ENCODE assay signal across 1 cellular context in the genomic region with DNA sequence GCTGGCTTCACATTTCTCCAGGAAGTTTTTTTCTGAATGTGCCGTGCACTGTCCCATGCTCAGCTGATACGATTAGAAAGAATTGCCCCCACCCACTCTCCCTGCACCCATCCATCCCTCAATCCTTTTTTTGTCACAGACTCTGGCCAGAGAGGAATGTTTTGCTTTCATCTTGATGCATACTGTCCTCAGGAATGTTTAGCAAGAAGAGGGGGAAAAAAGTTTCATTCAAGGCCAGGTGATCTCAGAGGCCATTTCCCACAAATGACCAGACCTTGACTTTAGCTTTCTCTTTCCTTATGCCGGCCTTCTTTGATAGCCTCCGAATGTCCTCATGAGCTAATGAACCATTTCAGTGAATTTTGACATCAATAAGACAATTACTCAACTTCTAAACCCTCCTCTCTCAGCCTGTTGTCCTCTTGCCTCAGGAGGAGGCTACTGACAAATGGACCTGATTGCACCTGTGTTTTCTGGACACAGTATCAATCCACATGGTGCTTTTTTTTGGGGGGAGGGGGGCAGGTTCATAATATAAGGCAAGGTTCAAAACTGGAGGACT.
TF ChIP-seq lines count a peak whose summit lies in the region.

No MANE protein-coding gene starts in this region.

TF ChIP-seq in HepG2, 621 proteins besides CTCF, POLR2A, EP300 and RAD21 (continued from another document and continues in another):
- TF ChIP-seq ZNF34 (CRISPR knock-in tag; IDR thresholded peaks at IDR 0.05; ENCODE audit: borderline replicate concordance) (no peak), MYNN (CRISPR knock-in tag; IDR thresholded peaks at IDR 0.05; ENCODE audit: low read depth) (no peak), EHMT2 (IDR thresholded peaks at IDR 0.05; ENCODE audit: borderline replicate concordance, low read depth, low read length) (peak; percentile 60; the same call in 1 of the 2 replicates), ZNF713 (CRISPR knock-in tag; IDR thresholded peaks at IDR 0.05) (no peak), HNF4A (CRISPR knock-in tag; IDR thresholded peaks at IDR 0.05) (peak; percentile 77), SRF (IDR thresholded peaks at IDR 0.05; ENCODE audit: low read depth, low read length) (0 out of 2 replicates have a peak, but pooled peaks have one; percentile 4), ZNF788 (CRISPR knock-in tag; IDR thresholded peaks at IDR 0.05; ENCODE audit: borderline replicate concordance) (no peak), MEIS1 (CRISPR knock-in tag; IDR thresholded peaks at IDR 0.05; ENCODE audit: borderline replicate concordance) (no peak), ARID2 (CRISPR knock-in tag; IDR thresholded peaks at IDR 0.05; ENCODE audit: borderline replicate concordance) (no peak), ZNF253 (CRISPR knock-in tag; IDR thresholded peaks at IDR 0.05; ENCODE audit: borderline replicate concordance) (no peak), ZNF7 (CRISPR knock-in tag; IDR thresholded peaks at IDR 0.05) (no peak), ZNF747 (CRISPR knock-in tag; IDR thresholded peaks at IDR 0.05; ENCODE audit: borderline replicate concordance) (no peak), ZNF546 (CRISPR knock-in tag; conservative IDR thresholded peaks at IDR 0.05) (no peak), ZNF577 (CRISPR knock-in tag; IDR thresholded peaks at IDR 0.05; ENCODE audit: borderline replicate concordance, low read depth) (no peak), HOXA5 (CRISPR knock-in tag; IDR thresholded peaks at IDR 0.05) (0 out of 2 replicates have a peak, but pooled peaks have one; percentile 45), KLF13 (CRISPR knock-in tag; IDR thresholded peaks at IDR 0.05) (no peak), NCOA2 (CRISPR knock-in tag; IDR thresholded peaks at IDR 0.05) (peak; percentile 99), CAMTA2 (CRISPR knock-in tag; IDR thresholded peaks at IDR 0.05; ENCODE audit: borderline replicate concordance) (no peak), ZNF598 (CRISPR knock-in tag; IDR thresholded peaks at IDR 0.05; ENCODE audit: borderline replicate concordance) (no peak), ZFP36L2 (CRISPR knock-in tag; IDR thresholded peaks at IDR 0.05) (no peak), ZNF138 (CRISPR knock-in tag; IDR thresholded peaks at IDR 0.05; ENCODE audit: low read depth) (no peak), ZNF775 (CRISPR knock-in tag; IDR thresholded peaks at IDR 0.05; ENCODE audit: borderline replicate concordance) (no peak), MTF2 (CRISPR knock-in tag; IDR thresholded peaks at IDR 0.05; ENCODE audit: borderline replicate concordance) (no peak), SRSF1 (optimal IDR thresholded peaks at IDR 0.05; ENCODE audit: low read depth, low read length) (no peak), HDAC2 (CRISPR knock-in tag; IDR thresholded peaks at IDR 0.05) (peak; percentile 94), RBFOX2 (IDR thresholded peaks at IDR 0.05; ENCODE audit: low read depth, low read length) (no peak), SOX5 (CRISPR knock-in tag; IDR thresholded peaks at IDR 0.05; ENCODE audit: borderline replicate concordance) (peak; percentile 85), ZNF883 (CRISPR knock-in tag; IDR thresholded peaks at IDR 0.05; ENCODE audit: not compliant biosample characterization) (no peak), ZNF557 (CRISPR knock-in tag; IDR thresholded peaks at IDR 0.05) (0 out of 2 replicates have a peak, but pooled peaks have one; percentile 53), ISX (CRISPR knock-in tag; conservative IDR thresholded peaks at IDR 0.05) (no peak), ZFP90 (CRISPR knock-in tag; IDR thresholded peaks at IDR 0.05; ENCODE audit: borderline replicate concordance) (no peak), ATF7 (IDR thresholded peaks at IDR 0.05) (peak; percentile 64), ATF7 (CRISPR knock-in tag; IDR thresholded peaks at IDR 0.05) (peak; percentile 48; the same call in 1 of the 2 replicates), ZNF615 (CRISPR knock-in tag; IDR thresholded peaks at IDR 0.05; ENCODE audit: borderline replicate concordance) (no peak), ZNF44 (CRISPR knock-in tag; IDR thresholded peaks at IDR 0.05) (no peak), POLR2G (IDR thresholded peaks at IDR 0.05; ENCODE audit: low read depth, low read length) (no peak), STAT5B (CRISPR knock-in tag; IDR thresholded peaks at IDR 0.05) (no peak), ADNP (CRISPR knock-in tag; IDR thresholded peaks at IDR 0.05) (no peak), ZNF569 (CRISPR knock-in tag; IDR thresholded peaks at IDR 0.05; ENCODE audit: borderline replicate concordance) (no peak), YEATS4 (CRISPR knock-in tag; IDR thresholded peaks at IDR 0.05; ENCODE audit: borderline replicate concordance) (no peak), ZNF674 (CRISPR knock-in tag; IDR thresholded peaks at IDR 0.05; ENCODE audit: low read depth) (no peak), GZF1 (CRISPR knock-in tag; IDR thresholded peaks at IDR 0.05) (no peak), TCF7 (IDR thresholded peaks at IDR 0.05; ENCODE audit: low read depth) (peak; percentile 96), ATF7-NPFF (CRISPR knock-in tag; IDR thresholded peaks at IDR 0.05; ENCODE audit: low read depth) (no peak), ZNF567 (CRISPR knock-in tag; IDR thresholded peaks at IDR 0.05; ENCODE audit: borderline replicate concordance) (no peak; the same call in 1 of the 2 replicates), ZNF124 (CRISPR knock-in tag; IDR thresholded peaks at IDR 0.05) (no peak), ZNF790 (CRISPR knock-in tag; IDR thresholded peaks at IDR 0.05; ENCODE audit: borderline replicate concordance) (no peak), ZNF816 (CRISPR knock-in tag; IDR thresholded peaks at IDR 0.05; ENCODE audit: borderline replicate concordance) (no peak), THYN1 (CRISPR knock-in tag; IDR thresholded peaks at IDR 0.05; ENCODE audit: borderline replicate concordance, low read depth) (no peak)
- TF ChIP-seq, protein P1, sequence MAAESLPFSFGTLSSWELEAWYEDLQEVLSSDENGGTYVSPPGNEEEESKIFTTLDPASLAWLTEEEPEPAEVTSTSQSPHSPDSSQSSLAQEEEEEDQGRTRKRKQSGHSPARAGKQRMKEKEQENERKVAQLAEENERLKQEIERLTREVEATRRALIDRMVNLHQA (CRISPR knock-in tag; IDR thresholded peaks at IDR 0.05), result no peak
- TF ChIP-seq, protein P2, sequence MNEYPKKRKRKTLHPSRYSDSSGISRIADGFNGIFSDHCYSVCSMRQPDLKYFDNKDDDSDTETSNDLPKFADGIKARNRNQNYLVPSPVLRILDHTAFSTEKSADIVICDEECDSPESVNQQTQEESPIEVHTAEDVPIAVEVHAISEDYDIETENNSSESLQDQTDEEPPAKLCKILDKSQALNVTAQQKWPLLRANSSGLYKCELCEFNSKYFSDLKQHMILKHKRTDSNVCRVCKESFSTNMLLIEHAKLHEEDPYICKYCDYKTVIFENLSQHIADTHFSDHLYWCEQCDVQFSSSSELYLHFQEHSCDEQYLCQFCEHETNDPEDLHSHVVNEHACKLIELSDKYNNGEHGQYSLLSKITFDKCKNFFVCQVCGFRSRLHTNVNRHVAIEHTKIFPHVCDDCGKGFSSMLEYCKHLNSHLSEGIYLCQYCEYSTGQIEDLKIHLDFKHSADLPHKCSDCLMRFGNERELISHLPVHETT (CRISPR knock-in tag; conservative IDR thresholded peaks at IDR 0.05), result no peak; the same call in 1 of the 2 replicates
- TF ChIP-seq, protein P3, sequence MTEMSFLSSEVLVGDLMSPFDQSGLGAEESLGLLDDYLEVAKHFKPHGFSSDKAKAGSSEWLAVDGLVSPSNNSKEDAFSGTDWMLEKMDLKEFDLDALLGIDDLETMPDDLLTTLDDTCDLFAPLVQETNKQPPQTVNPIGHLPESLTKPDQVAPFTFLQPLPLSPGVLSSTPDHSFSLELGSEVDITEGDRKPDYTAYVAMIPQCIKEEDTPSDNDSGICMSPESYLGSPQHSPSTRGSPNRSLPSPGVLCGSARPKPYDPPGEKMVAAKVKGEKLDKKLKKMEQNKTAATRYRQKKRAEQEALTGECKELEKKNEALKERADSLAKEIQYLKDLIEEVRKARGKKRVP (CRISPR knock-in tag; IDR thresholded peaks at IDR 0.05), result peak in 1 of 2 experiments; percentile 82; a peak in 2 of 4 replicates
- TF ChIP-seq, protein P4, sequence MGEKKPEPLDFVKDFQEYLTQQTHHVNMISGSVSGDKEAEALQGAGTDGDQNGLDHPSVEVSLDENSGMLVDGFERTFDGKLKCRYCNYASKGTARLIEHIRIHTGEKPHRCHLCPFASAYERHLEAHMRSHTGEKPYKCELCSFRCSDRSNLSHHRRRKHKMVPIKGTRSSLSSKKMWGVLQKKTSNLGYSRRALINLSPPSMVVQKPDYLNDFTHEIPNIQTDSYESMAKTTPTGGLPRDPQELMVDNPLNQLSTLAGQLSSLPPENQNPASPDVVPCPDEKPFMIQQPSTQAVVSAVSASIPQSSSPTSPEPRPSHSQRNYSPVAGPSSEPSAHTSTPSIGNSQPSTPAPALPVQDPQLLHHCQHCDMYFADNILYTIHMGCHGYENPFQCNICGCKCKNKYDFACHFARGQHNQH (CRISPR knock-in tag; IDR thresholded peaks at IDR 0.05), result peak; percentile 91
- TF ChIP-seq, protein P5, sequence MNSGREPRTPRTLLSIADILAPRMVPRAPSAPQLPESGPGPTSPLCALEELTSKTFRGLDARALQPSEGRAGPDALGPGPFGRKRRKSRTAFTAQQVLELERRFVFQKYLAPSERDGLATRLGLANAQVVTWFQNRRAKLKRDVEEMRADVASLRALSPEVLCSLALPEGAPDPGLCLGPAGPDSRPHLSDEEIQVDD (CRISPR knock-in tag; IDR thresholded peaks at IDR 0.05; ENCODE audit: borderline replicate concordance), result no peak
- TF ChIP-seq, protein P6, sequence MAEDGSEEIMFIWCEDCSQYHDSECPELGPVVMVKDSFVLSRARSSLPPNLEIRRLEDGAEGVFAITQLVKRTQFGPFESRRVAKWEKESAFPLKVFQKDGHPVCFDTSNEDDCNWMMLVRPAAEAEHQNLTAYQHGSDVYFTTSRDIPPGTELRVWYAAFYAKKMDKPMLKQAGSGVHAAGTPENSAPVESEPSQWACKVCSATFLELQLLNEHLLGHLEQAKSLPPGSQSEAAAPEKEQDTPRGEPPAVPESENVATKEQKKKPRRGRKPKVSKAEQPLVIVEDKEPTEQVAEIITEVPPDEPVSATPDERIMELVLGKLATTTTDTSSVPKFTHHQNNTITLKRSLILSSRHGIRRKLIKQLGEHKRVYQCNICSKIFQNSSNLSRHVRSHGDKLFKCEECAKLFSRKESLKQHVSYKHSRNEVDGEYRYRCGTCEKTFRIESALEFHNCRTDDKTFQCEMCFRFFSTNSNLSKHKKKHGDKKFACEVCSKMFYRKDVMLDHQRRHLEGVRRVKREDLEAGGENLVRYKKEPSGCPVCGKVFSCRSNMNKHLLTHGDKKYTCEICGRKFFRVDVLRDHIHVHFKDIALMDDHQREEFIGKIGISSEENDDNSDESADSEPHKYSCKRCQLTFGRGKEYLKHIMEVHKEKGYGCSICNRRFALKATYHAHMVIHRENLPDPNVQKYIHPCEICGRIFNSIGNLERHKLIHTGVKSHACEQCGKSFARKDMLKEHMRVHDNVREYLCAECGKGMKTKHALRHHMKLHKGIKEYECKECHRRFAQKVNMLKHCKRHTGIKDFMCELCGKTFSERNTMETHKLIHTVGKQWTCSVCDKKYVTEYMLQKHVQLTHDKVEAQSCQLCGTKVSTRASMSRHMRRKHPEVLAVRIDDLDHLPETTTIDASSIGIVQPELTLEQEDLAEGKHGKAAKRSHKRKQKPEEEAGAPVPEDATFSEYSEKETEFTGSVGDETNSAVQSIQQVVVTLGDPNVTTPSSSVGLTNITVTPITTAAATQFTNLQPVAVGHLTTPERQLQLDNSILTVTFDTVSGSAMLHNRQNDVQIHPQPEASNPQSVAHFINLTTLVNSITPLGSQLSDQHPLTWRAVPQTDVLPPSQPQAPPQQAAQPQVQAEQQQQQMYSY (CRISPR knock-in tag; IDR thresholded peaks at IDR 0.05), result peak; percentile 70
- TF ChIP-seq, protein P7, sequence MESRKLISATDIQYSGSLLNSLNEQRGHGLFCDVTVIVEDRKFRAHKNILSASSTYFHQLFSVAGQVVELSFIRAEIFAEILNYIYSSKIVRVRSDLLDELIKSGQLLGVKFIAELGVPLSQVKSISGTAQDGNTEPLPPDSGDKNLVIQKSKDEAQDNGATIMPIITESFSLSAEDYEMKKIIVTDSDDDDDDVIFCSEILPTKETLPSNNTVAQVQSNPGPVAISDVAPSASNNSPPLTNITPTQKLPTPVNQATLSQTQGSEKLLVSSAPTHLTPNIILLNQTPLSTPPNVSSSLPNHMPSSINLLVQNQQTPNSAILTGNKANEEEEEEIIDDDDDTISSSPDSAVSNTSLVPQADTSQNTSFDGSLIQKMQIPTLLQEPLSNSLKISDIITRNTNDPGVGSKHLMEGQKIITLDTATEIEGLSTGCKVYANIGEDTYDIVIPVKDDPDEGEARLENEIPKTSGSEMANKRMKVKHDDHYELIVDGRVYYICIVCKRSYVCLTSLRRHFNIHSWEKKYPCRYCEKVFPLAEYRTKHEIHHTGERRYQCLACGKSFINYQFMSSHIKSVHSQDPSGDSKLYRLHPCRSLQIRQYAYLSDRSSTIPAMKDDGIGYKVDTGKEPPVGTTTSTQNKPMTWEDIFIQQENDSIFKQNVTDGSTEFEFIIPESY (CRISPR knock-in tag; IDR thresholded peaks at IDR 0.05), result peak; percentile 46; the same call in 1 of the 2 replicates
- TF ChIP-seq, protein P8, sequence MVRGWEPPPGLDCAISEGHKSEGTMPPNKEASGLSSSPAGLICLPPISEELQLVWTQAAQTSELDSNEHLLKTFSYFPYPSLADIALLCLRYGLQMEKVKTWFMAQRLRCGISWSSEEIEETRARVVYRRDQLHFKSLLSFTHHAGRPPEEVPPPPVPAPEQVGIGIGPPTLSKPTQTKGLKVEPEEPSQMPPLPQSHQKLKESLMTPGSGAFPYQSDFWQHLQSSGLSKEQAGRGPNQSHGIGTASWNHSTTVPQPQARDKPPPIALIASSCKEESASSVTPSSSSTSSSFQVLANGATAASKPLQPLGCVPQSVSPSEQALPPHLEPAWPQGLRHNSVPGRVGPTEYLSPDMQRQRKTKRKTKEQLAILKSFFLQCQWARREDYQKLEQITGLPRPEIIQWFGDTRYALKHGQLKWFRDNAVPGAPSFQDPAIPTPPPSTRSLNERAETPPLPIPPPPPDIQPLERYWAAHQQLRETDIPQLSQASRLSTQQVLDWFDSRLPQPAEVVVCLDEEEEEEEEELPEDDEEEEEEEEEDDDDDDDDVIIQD (CRISPR knock-in tag; IDR thresholded peaks at IDR 0.05; ENCODE audit: low read depth), result peak; percentile 90
- TF ChIP-seq, protein P9, sequence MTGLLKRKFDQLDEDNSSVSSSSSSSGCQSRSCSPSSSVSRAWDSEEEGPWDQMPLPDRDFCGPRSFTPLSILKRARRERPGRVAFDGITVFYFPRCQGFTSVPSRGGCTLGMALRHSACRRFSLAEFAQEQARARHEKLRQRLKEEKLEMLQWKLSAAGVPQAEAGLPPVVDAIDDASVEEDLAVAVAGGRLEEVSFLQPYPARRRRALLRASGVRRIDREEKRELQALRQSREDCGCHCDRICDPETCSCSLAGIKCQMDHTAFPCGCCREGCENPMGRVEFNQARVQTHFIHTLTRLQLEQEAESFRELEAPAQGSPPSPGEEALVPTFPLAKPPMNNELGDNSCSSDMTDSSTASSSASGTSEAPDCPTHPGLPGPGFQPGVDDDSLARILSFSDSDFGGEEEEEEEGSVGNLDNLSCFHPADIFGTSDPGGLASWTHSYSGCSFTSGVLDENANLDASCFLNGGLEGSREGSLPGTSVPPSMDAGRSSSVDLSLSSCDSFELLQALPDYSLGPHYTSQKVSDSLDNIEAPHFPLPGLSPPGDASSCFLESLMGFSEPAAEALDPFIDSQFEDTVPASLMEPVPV (CRISPR knock-in tag; IDR thresholded peaks at IDR 0.05), result peak; percentile 58; the same call in 1 of the 2 replicates
